ENCODE assay signal across 13 cellular contexts in genomic region chr11:102513869-102514268, GRCh38. TPM values are rescaled to one million over a fixed set of nuclear protein-coding genes. Genes with fewer than 3 reads are reported as not detected.
DNase-seq lines count a peak whose midpoint lies in the region; ATAC-seq, FAIRE-seq and TF ChIP-seq lines count a peak whose summit lies in the region.
"Had no signal": no experiment of that assay in that cellular context is flagged by ENCODE, and none has a peak within 500 bp of the region (broad histone marks: within the 10 kb centered on the region; RNA-seq: fewer than 3 reads in every experiment).

No MANE protein-coding gene starts in this region.

- FAIRE-seq in A549 (lab: Jason Lieb, UNC) = no peak
- FAIRE-seq: GM12878 had no signal

- H2AFZ ChIP-seq in mesenchymal stem cell (ENCODE audit: low read depth, low read length) = no peak overlapping the region

- WGBS in A549 (ENCODE audit: missing lambda C conversion rate) = 38% methylated on average over 3 of the region's 3 CpGs
- 75% methylated on average over 3 of the region's 3 CpGs for WGBS in mesenchymal stem cell

- H3K4me3 ChIP-seq in A549 = no peak overlapping the region
- no peak overlapping the region for H3K4me3 ChIP-seq in mesenchymal stem cell (ENCODE audit: insufficient read depth in 1 of 2, low read depth in 1 of 2, low read length in 2 of 2)
- H3K4me3 ChIP-seq: GM12878, left ventricle myocardium inferior had no signal

- no peak overlapping the region for H3K9ac ChIP-seq in mesenchymal stem cell (ENCODE audit: low read length)

- no peak overlapping the region for H4K8ac ChIP-seq in mesenchymal stem cell (ENCODE audit: low read length)

- H3K4me1 ChIP-seq in A549 (peaks cover 11% of the 10 kb centered on the region; the same call in 2 of the 3 replicates), mesenchymal stem cell (ENCODE audit: control insufficient read depth, insufficient read depth, low read depth, low read length) (peaks cover 2% of the 10 kb centered on the region)
- H3K4me1 ChIP-seq: left ventricle myocardium inferior had no signal

- no peak overlapping the region for H2BK5ac ChIP-seq in mesenchymal stem cell (ENCODE audit: low read depth, low read length, poor library complexity, severe bottlenecking)

- H3K4me2 ChIP-seq in A549 (peak overlapping the region; percentile 8; the same call in 1 of the 3 replicates), mesenchymal stem cell (ENCODE audit: low read length, poor library complexity, severe bottlenecking) (no peak overlapping the region)

- no peaks in the 10 kb centered on the region for H3K36me3 ChIP-seq in mesenchymal stem cell (ENCODE audit: control insufficient read depth in 1 of 2, insufficient read depth in 2 of 2, low read depth in 1 of 2, low read length in 2 of 2)
- H3K36me3 ChIP-seq: left ventricle myocardium inferior had no signal

- TF ChIP-seq RAD21 in A549 (conservative IDR thresholded peaks at IDR 0.05 in 1 of 2, IDR thresholded peaks at IDR 0.05 in 1 of 2) = no peak

- no peaks in the 10 kb centered on the region for H3K79me1 ChIP-seq in mesenchymal stem cell (replicated peaks; ENCODE audit: low read length, poor library complexity, severe bottlenecking)

- DNase-seq in A549 (ENCODE audit: low read depth in 1 of 2, low spot score in 1 of 2) = no peak
- DNase-seq in LoVo (ENCODE audit: low spot score) = peak; percentile 66
- peak; percentile 11 for DNase-seq in cerebellum (ENCODE audit: low spot score)
- DNase-seq in mesenchymal stem cell = peak; percentile 25
- no peak for DNase-seq in NCI-H2171 (lab: John Stamatoyannopoulos, UW)
- no peak for DNase-seq in GF-D8 (lab: John Stamatoyannopoulos, UW)
- DNase-seq in activated CD4-positive, alpha-beta T cell treated with anti-CD3 and anti-CD28 coated beads for 1 hour = no peak
- no peak for DNase-seq in hippocampal formation (lab: John Stamatoyannopoulos, UW)
- DNase-seq: activated naive CD8-positive, alpha-beta T cell treated with anti-CD3 and anti-CD28 coated beads for 36 hours; DMS153; left ventricle myocardium inferior; stimulated activated CD8-positive, alpha-beta memory T cell treated with anti-CD3 and anti-CD28 coated beads, Interleukin-4, amount 100 ng/mL, for 48 hours had no signal

- H2BK120ac ChIP-seq in mesenchymal stem cell (ENCODE audit: low read depth, low read length) = no peak overlapping the region

- no peak overlapping the region for H2BK12ac ChIP-seq in mesenchymal stem cell (ENCODE audit: low read length in 2 of 2)

- no peak for TF ChIP-seq EP300 in A549 (IDR thresholded peaks at IDR 0.05)

- H2BK15ac ChIP-seq in mesenchymal stem cell (ENCODE audit: low read depth, poor library complexity, severe bottlenecking) = no peak overlapping the region

- H3K18ac ChIP-seq in mesenchymal stem cell (ENCODE audit: low read depth in 1 of 2, low read length in 2 of 2) = no peak overlapping the region

- no peak for TF ChIP-seq POLR2A in A549 (IDR thresholded peaks at IDR 0.05; ENCODE audit: low read length)

- POLR2A ChIA-PET in A549 (lab: Yijun Ruan, JAX) = no interaction called here

- no peak overlapping the region for H3K14ac ChIP-seq in mesenchymal stem cell (ENCODE audit: low read length in 2 of 2)

- no peak overlapping the region for H3K23ac ChIP-seq in mesenchymal stem cell (ENCODE audit: low read length in 2 of 2)

- H3K9me3 ChIP-seq in A549 (no peaks in the 10 kb centered on the region), mesenchymal stem cell (ENCODE audit: control insufficient read depth, low read length) (no peaks in the 10 kb centered on the region)
- H3K9me3 ChIP-seq: left ventricle myocardium inferior had no signal

- H4K91ac ChIP-seq in mesenchymal stem cell (ENCODE audit: low read length) = no peak overlapping the region

- no peak for ATAC-seq in A549
- ATAC-seq: GM12878 had no signal

- H3K4ac ChIP-seq in mesenchymal stem cell (ENCODE audit: low read depth in 1 of 2, low read length in 2 of 2) = no peak overlapping the region

- CTCF ChIA-PET in A549 (lab: Yijun Ruan, JAX) = interaction anchor here (1.1 kb wide), 1 partner anchor 99 kb away, joined by 6 read pairs; no protein-coding TSS in a partner anchor

- H3K27me3 ChIP-seq in mesenchymal stem cell (ENCODE audit: control insufficient read depth in 1 of 2, insufficient read depth in 1 of 2, low read length in 2 of 2) = no peaks in the 10 kb centered on the region

- no peak overlapping the region for H2AK5ac ChIP-seq in mesenchymal stem cell (ENCODE audit: low read length, severe bottlenecking)

- H3K27ac ChIP-seq in A549 = peak overlapping the region; percentile 44 to 69; a peak in 4 of 6 replicates
- H3K27ac ChIP-seq in mesenchymal stem cell (ENCODE audit: low read length, poor library complexity, severe bottlenecking) = no peak overlapping the region
- H3K27ac ChIP-seq: left ventricle myocardium inferior had no signal

- TF ChIP-seq CTCF in A549 (IDR thresholded peaks at IDR 0.05) = no peak

TF ChIP-seq in A549, 52 proteins besides CTCF, POLR2A, EP300 and RAD21:
- TF ChIP-seq CEBPB (IDR thresholded peaks at IDR 0.05) = 0 out of 4 replicates have a peak, but pooled peaks of 1 of the 2 experiments have one; percentile 5
- TF ChIP-seq, protein P1, sequence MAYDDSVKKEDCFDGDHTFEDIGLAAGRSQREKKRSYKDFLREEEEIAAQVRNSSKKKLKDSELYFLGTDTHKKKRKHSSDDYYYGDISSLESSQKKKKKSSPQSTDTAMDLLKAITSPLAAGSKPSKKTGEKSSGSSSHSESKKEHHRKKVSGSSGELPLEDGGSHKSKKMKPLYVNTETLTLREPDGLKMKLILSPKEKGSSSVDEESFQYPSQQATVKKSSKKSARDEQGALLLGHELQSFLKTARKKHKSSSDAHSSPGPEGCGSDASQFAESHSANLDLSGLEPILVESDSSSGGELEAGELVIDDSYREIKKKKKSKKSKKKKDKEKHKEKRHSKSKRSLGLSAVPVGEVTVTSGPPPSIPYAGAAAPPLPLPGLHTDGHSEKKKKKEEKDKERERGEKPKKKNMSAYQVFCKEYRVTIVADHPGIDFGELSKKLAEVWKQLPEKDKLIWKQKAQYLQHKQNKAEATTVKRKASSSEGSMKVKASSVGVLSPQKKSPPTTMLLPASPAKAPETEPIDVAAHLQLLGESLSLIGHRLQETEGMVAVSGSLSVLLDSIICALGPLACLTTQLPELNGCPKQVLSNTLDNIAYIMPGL (CRISPR knock-in tag; IDR thresholded peaks at IDR 0.05; ENCODE audit: borderline replicate concordance) = no peak

RNA-seq across cellular contexts. Expression of gene MMP7, which starts 16.7 kb away (rescaled TPM):
- polyA plus RNA-seq in A549 (2011; rRNA removed) (54.8 and 62.9 TPM in 2 replicates), A549 (2017; fragmentation: RNase III; extraction: RNeasy Plus Mini Kit Qiagen cat#74134 plus additional on column Dnase treatment) (8.9 to 10.9 TPM (median 10.1 TPM) in 3 replicates)
- 5.3 and 7.3 TPM in 2 replicates for polyA plus RNA-seq in A549 (2012; cell fraction: cytosol; rRNA removed)
- 4.1 and 4.9 TPM in 2 replicates for polyA plus RNA-seq in A549 (2012; cell fraction: nucleus; rRNA removed)
- polyA minus RNA-seq in A549 (2011; rRNA and poly(A)+ RNA removed) = 11.2 and 16.4 TPM in 2 replicates
- not detected for total RNA-seq in cerebellum
- not detected for polyA plus RNA-seq in mesenchymal stem cell (2013, experiment 1 of 2)
- not detected for polyA plus RNA-seq in mesenchymal stem cell (2013, experiment 2 of 2)
- total RNA-seq: activated naive CD8-positive, alpha-beta T cell treated with anti-CD3 and anti-CD28 coated beads for 36 hours; left ventricle myocardium inferior had no signal

Comparison
In these comparisons a context has a peak if more than half of its experiments do, and no peak if none do; other contexts are left out.
1. DNase-seq: peak in LoVo (single experiment), cerebellum (single experiment) and mesenchymal stem cell (single experiment); none in A549 (0 of 2), NCI-H2171 (single experiment), GF-D8 (single experiment), activated CD4-positive, alpha-beta T cell treated with anti-CD3 and anti-CD28 coated beads for 1 hour (single experiment) and hippocampal formation (0 of 2).